In the genomic region with DNA sequence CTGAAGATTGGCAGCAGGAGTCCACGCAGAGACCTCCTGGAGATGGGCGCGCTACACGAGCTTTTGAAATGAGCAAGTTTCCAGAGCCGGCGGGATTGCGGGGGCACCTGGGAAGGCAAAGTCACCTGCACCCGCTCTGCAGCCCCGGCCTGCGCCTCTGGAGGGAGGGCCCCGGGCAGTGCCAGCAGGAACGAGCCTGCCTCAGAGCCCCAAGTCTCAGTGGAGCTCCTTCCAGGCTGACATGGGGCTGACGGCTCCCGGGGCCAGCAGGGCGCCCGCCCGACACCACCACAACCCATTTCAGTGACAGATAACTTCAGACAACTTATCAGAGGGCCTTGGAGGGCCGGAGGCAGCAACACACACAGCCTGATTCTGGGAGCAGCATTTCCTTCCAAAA, we compare ENCODE assay signal across 20 cellular contexts. TPM values are rescaled to one million over a fixed set of nuclear protein-coding genes. Genes with fewer than 3 reads are reported as not detected.
DNase-seq lines count a peak whose midpoint lies in the region; ATAC-seq, FAIRE-seq and TF ChIP-seq lines count a peak whose summit lies in the region.
"Had no signal": no experiment of that assay in that cellular context is flagged by ENCODE, and none has a peak within 500 bp of the region (broad histone marks: within the 10 kb centered on the region; RNA-seq: fewer than 3 reads in every experiment).

No MANE protein-coding gene starts in this region.

- H3K27me3 ChIP-seq in right cardiac atrium (ENCODE audit: control insufficient read depth, insufficient read depth): no peaks in the 10 kb centered on the region
- H3K27me3 ChIP-seq in suprapubic skin: no peaks in the 10 kb centered on the region
- H3K27me3 ChIP-seq in small intestine (ENCODE audit: control insufficient read depth in 2 of 2, insufficient read depth in 2 of 2, low read length in 2 of 2): no peaks in the 10 kb centered on the region
- H3K27me3 ChIP-seq: BLaER1, breast epithelium had no signal

- intact Hi-C loops in right cardiac atrium (cut with DNase I) (no loop called here), Right ventricle myocardium superior (cut with DNase I) (no loop called here)

- FAIRE-seq in small intestine (lab: Jason Lieb, UNC): no peak
- FAIRE-seq: GM12892 had no signal

- TF ChIP-seq POLR2A in suprapubic skin (IDR thresholded peaks at IDR 0.05): no peak

- no peak for TF ChIP-seq EP300 in suprapubic skin (IDR thresholded peaks at IDR 0.05)

- TF ChIP-seq CTCF in suprapubic skin (IDR thresholded peaks at IDR 0.05) (no peak), GM10266 (IDR thresholded peaks at IDR 0.05; ENCODE audit: control insufficient read depth, insufficient read depth, low read depth, missing control alignments) (no peak)

- H3K4me1 ChIP-seq in right cardiac atrium (ENCODE audit: control insufficient read depth, insufficient read depth, low read length) (no peaks in the 10 kb centered on the region), suprapubic skin (no peaks in the 10 kb centered on the region), small intestine (ENCODE audit: control insufficient read depth in 2 of 2, insufficient read depth in 1 of 2, low read depth in 1 of 2, low read length in 1 of 2) (no peaks in the 10 kb centered on the region)
- H3K4me1 ChIP-seq: breast epithelium had no signal

- no peaks in the 10 kb centered on the region for H3K9me3 ChIP-seq in right cardiac atrium (ENCODE audit: control insufficient read depth, low read length)
- H3K9me3 ChIP-seq in suprapubic skin: no peaks in the 10 kb centered on the region
- H3K9me3 ChIP-seq in small intestine (ENCODE audit: control insufficient read depth, low read depth): no peaks in the 10 kb centered on the region
- H3K9me3 ChIP-seq: breast epithelium had no signal

- no peak overlapping the region for H3K27ac ChIP-seq in right cardiac atrium (ENCODE audit: low read length)
- no peak overlapping the region for H3K27ac ChIP-seq in suprapubic skin
- no peak overlapping the region for H3K27ac ChIP-seq in small intestine (ENCODE audit: low read depth in 1 of 2, low read length in 1 of 2)
- H3K27ac ChIP-seq: BLaER1, breast epithelium, epithelial cell of prostate had no signal

- H3K4me3 ChIP-seq in right cardiac atrium (ENCODE audit: low read length): no peak overlapping the region
- H3K4me3 ChIP-seq in suprapubic skin: no peak overlapping the region
- no peak overlapping the region for H3K4me3 ChIP-seq in small intestine (ENCODE audit: low read depth in 1 of 2, low read length in 2 of 2)
- H3K4me3 ChIP-seq: BLaER1, breast epithelium had no signal

- peak in 1 of 2 donors; percentile 38 for ATAC-seq in right cardiac atrium
- ATAC-seq in Right ventricle myocardium superior (ENCODE audit: poor library complexity): no peak
- ATAC-seq in left lobe of liver: no peak

- peak; percentile 17 for DNase-seq in activated CD4-positive, CD25-positive, alpha-beta regulatory T cell treated with anti-CD3 and anti-CD28 coated beads, Interleukin-2, amount 50 U/mL, for 72 hours
- DNase-seq in activated CD4-positive, CD25-positive, alpha-beta regulatory T cell (lab: John Stamatoyannopoulos, UW): no peak
- DNase-seq in right cardiac atrium (peak in 2 of 3 donors; percentile 31 to 49), Right ventricle myocardium superior (no peak), left lobe of liver (ENCODE audit: low spot score) (peak; percentile 39), suprapubic skin (ENCODE audit: low spot score in 2 of 2) (peak; percentile 47 to 67), small intestine (no peak), GM10266 (ENCODE audit: extremely low spot score) (no peak)
- DNase-seq: 8988T, dermis blood vessel endothelial cell, DMS 273 treated with DMSO at 0.1 percent for 48 hours, foreskin melanocyte, Karpas-422, NCI-H1105, NCI-H526, SIG-M5 had no signal

- H3K36me3 ChIP-seq in suprapubic skin (no peaks in the 10 kb centered on the region), small intestine (ENCODE audit: control insufficient read depth in 2 of 2, insufficient read depth in 2 of 2, low read length in 2 of 2) (no peaks in the 10 kb centered on the region)
- H3K36me3 ChIP-seq: breast epithelium had no signal

- WGBS in right cardiac atrium: 90% methylated on average over 18 of the region's 18 CpGs
- 95% methylated on average over 9 of the region's 18 CpGs for WGBS in suprapubic skin
- WGBS in small intestine, 3 donors: 91 to 95% (median 93%) methylated on average over 18 of the region's 18 CpGs

RNA-seq across cellular contexts. Expression of a gene that starts 45.0 kb away (rescaled TPM):
- total RNA-seq in right cardiac atrium: 10 to 100 TPM in 3 of 4 donors, 1 to 10 TPM in 1; 9.4 to 15.5 (median 11.8) TPM
- 7.4 TPM for polyA plus RNA-seq in right cardiac atrium
- 11.2 TPM for total RNA-seq in Right ventricle myocardium superior
- 4.5 TPM for total RNA-seq in left lobe of liver
- 10 to 100 TPM; 15.3 to 37.1 (median 16.4) TPM for total RNA-seq in suprapubic skin
- 1 to 10 TPM; 2.0 to 7.2 (median 6.5) TPM for polyA plus RNA-seq in small intestine

Comparison
In these comparisons a context has a peak if more than half of its experiments do, and no peak if none do; other contexts are left out.
1. DNase-seq: peak in activated CD4-positive, CD25-positive, alpha-beta regulatory T cell treated with anti-CD3 and anti-CD28 coated beads, Interleukin-2, amount 50 U/mL, for 72 hours (single experiment), right cardiac atrium (2 of 3), left lobe of liver (single experiment) and suprapubic skin (2 of 2); none in activated CD4-positive, CD25-positive, alpha-beta regulatory T cell (0 of 4), Right ventricle myocardium superior (single experiment), small intestine (single experiment) and GM10266 (single experiment).